Comparison of ENCODE assay signal across 8 cellular contexts in genomic region chr16:8674413-8675022, GRCh38. TPM values are rescaled to one million over a fixed set of nuclear protein-coding genes. Genes with fewer than 3 reads are reported as not detected.
DNase-seq lines count a peak whose midpoint lies in the region; ATAC-seq and TF ChIP-seq lines count a peak whose summit lies in the region.

TSS of gene ABAT (plus strand) at chr16:8674617. CDS start at chr16:8735740, 61,123 bp downstream.

- DNase-seq in H4 (ENCODE audit: low spot score): peak; percentile 56
- DNase-seq in LHCN-M2 (ENCODE audit: low read depth): peak; percentile 53
- peak; percentile 72 for DNase-seq in SK-MEL-5 (ENCODE audit: low read depth, low spot score)
- DNase-seq in activated naive CD4-positive, alpha-beta T cell treated with anti-CD3 and anti-CD28 coated beads, Interleukin-2, amount 10 ng/mL, durations not matched to agents 7 days and 5 days: peak; percentile 93
- DNase-seq in germinal center (ENCODE audit: low spot score): peak; percentile 99
- peak; percentile 55 for DNase-seq in omental fat pad (ENCODE audit: low spot score)

- no peaks in the 10 kb centered on the region for H3K9me3 ChIP-seq in ES-I3 (ENCODE audit: control insufficient read depth, insufficient read depth, low read length)

- H3K36me3 ChIP-seq in ES-I3 (ENCODE audit: insufficient read depth, low read length): no peaks in the 10 kb centered on the region

- peak within 1 kb of the TSS; percentile 39 for H3K27ac Mint-ChIP-seq in activated naive CD4-positive, alpha-beta T cell treated with anti-CD3 and anti-CD28 coated beads, Interleukin-2, amount 10 ng/mL, durations not matched to agents 7 days and 5 days

- H3K36me3 Mint-ChIP-seq in activated naive CD4-positive, alpha-beta T cell treated with anti-CD3 and anti-CD28 coated beads, Interleukin-2, amount 10 ng/mL, durations not matched to agents 7 days and 5 days: no peaks in the 10 kb centered on the region

- peaks cover 37% of the 10 kb centered on the region for H3K27me3 Mint-ChIP-seq in activated naive CD4-positive, alpha-beta T cell treated with anti-CD3 and anti-CD28 coated beads, Interleukin-2, amount 10 ng/mL, durations not matched to agents 7 days and 5 days

- in situ Hi-C loops in SK-MEL-5 (cut with HindIII; ENCODE audit: low pct_unique_long_range_greater_than_20kb, low sequenced_read_pairs): no loop called here

- peak within 1 kb of the TSS; percentile 19 for H3K27ac ChIP-seq in temporal lobe (ENCODE audit: low read depth, low read length)

- H3K4me1 ChIP-seq in ES-I3 (ENCODE audit: insufficient read depth, low read length): peaks cover 3% of the 10 kb centered on the region; the same call in 1 of the 2 replicates

- ATAC-seq in omental fat pad (ENCODE audit: low FRiP score): peak; percentile 97

- H3K9me3 Mint-ChIP-seq in activated naive CD4-positive, alpha-beta T cell treated with anti-CD3 and anti-CD28 coated beads, Interleukin-2, amount 10 ng/mL, durations not matched to agents 7 days and 5 days: no peaks in the 10 kb centered on the region

- H3K4me3 Mint-ChIP-seq in activated naive CD4-positive, alpha-beta T cell treated with anti-CD3 and anti-CD28 coated beads, Interleukin-2, amount 10 ng/mL, durations not matched to agents 7 days and 5 days: peak within 1 kb of the TSS; percentile 85

- TF ChIP-seq CTCF in omental fat pad (IDR thresholded peaks at IDR 0.05): no peak

- H3K9ac ChIP-seq in ES-I3 (ENCODE audit: low read depth, low read length): peak within 1 kb of the TSS; percentile 69

- H3K4me1 Mint-ChIP-seq in activated naive CD4-positive, alpha-beta T cell treated with anti-CD3 and anti-CD28 coated beads, Interleukin-2, amount 10 ng/mL, durations not matched to agents 7 days and 5 days: peaks cover 20% of the 10 kb centered on the region

- CTCF ChIA-PET in activated naive CD4-positive, alpha-beta T cell treated with anti-CD3 and anti-CD28 coated beads, Interleukin-2, amount 10 ng/mL, durations not matched to agents 7 days and 5 days (lab: Charles Lee): interaction anchor here (1.9 kb wide), 1 partner anchor 205 kb away, joined by 6 read pairs; no protein-coding TSS in a partner anchor

RNA-seq across cellular contexts. Expression of gene ABAT, which starts in this region (rescaled TPM):
- total RNA-seq in H4 (2014; rRNA removed; shearing (Covaris generic)): 0.99 and 2.0 TPM in 2 replicates
- 0.29 and 0.32 TPM in 2 replicates for total RNA-seq in LHCN-M2 (2014; rRNA removed)
- 2.2 TPM for polyA plus RNA-seq in LHCN-M2 (2012)
- total RNA-seq in SK-MEL-5 (2014; rRNA removed; shearing (Covaris generic)): 0.53 and 0.92 TPM in 2 replicates
- 0.95 and 1.2 TPM in 2 replicates for polyA plus RNA-seq in SK-MEL-5 (2015; cell fraction: cytosol; rRNA removed)
- polyA plus RNA-seq in SK-MEL-5 (2015; cell fraction: nucleus; rRNA removed): 1.0 and 1.4 TPM in 2 replicates
- total RNA-seq in omental fat pad: 1 to 10 TPM; 5.5 to 8.4 (median 6.5) TPM
- total RNA-seq in temporal lobe: 78.9 TPM

Comparison
In these comparisons a context has a peak if more than half of its experiments do, and no peak if none do; other contexts are left out.
1. Peak in every context shown above with its lines: DNase-seq, ATAC-seq and H3K27ac ChIP-seq.